Comparison of ENCODE assay signal across 2 cellular contexts in genomic region chr11:14538926-14539554, GRCh38.
TF ChIP-seq lines count a peak whose summit lies in the region.

No MANE protein-coding gene starts in this region.

TF ChIP-seq in liver, 16 proteins besides CTCF, POLR2A, EP300 and RAD21:
- TF ChIP-seq JUND (IDR thresholded peaks at IDR 0.05) (no peak), YY1 (IDR thresholded peaks at IDR 0.05) (peak; percentile 14)

TF ChIP-seq in HepG2, 621 proteins besides CTCF, POLR2A, EP300 and RAD21:
- TF ChIP-seq ZMYM2 (CRISPR knock-in tag; IDR thresholded peaks at IDR 0.05) (no peak), HMGXB4 (CRISPR knock-in tag; IDR thresholded peaks at IDR 0.05; ENCODE audit: borderline replicate concordance in 1 of 2, low read depth in 1 of 2) (no peak), SUZ12 (IDR thresholded peaks at IDR 0.05; ENCODE audit: low read depth, low read length) (no peak), HNF1A (IDR thresholded peaks at IDR 0.05; ENCODE audit: low read depth) (no peak), HNF1A (CRISPR knock-in tag; IDR thresholded peaks at IDR 0.05; ENCODE audit: borderline replicate concordance) (no peak), DZIP1 (CRISPR knock-in tag; IDR thresholded peaks at IDR 0.05) (no peak), ZNF503 (CRISPR knock-in tag; IDR thresholded peaks at IDR 0.05) (no peak), FOXK1 (CRISPR knock-in tag; IDR thresholded peaks at IDR 0.05; ENCODE audit: borderline replicate concordance, low read depth) (no peak)
